In genomic region chrX:101334310-101334709, GRCh38 we compare ENCODE assay signal across 10 cellular contexts. TPM values are rescaled to one million over a fixed set of nuclear protein-coding genes. Genes with fewer than 3 reads are reported as not detected.
"Had no signal": no experiment of that assay in that cellular context is flagged by ENCODE, and none has a peak within 500 bp of the region (broad histone marks: within the 10 kb centered on the region; RNA-seq: fewer than 3 reads in every experiment).

No MANE protein-coding gene starts in this region.

RNA-seq across cellular contexts. Expression of gene TAF7L, which starts 43.2 kb away (rescaled TPM):
- total RNA-seq: OCI-LY7, PC-3, Peyer's patch, Right ventricle myocardium inferior, Right ventricle myocardium superior, T-cell had no signal

RNA-seq across cellular contexts. Expression of gene BTK, which starts 51.7 kb away (rescaled TPM):
- total RNA-seq: PC-3, PC-9, RPMI7951, SJCRH30, SJSA1 had no signal
